Comparison of ENCODE assay signal across 11 cellular contexts in genomic region chr14:90556050-90556477, GRCh38.
DNase-seq lines count a peak whose midpoint lies in the region; ATAC-seq and TF ChIP-seq lines count a peak whose summit lies in the region.
"Had no signal": no experiment of that assay in that cellular context is flagged by ENCODE, and none has a peak within 500 bp of the region (broad histone marks: within the 10 kb centered on the region; RNA-seq: fewer than 3 reads in every experiment).

No MANE protein-coding gene starts in this region.

- H3K9me3 Mint-ChIP-seq in nephron, result no peaks in the 10 kb centered on the region
- no peaks in the 10 kb centered on the region for H3K9me3 Mint-ChIP-seq in CD4-positive, alpha-beta T cell
- H3K9me3 Mint-ChIP-seq: naive B cell had no signal

- H3K27me3 ChIP-seq in BE2C (no peaks in the 10 kb centered on the region), cardiac muscle cell (no peaks in the 10 kb centered on the region)
- H3K27me3 ChIP-seq in CD4-positive, alpha-beta T cell (ENCODE audit: control insufficient read depth, insufficient read depth, low read length), result no peaks in the 10 kb centered on the region

- DNase-seq in BE2C, result peak; percentile 59
- peak in 1 of 2 donors; percentile 82 for DNase-seq in cardiac muscle cell (ENCODE audit: low read depth in 1 of 2, low spot score in 1 of 2)
- no peak for DNase-seq in CD4-positive, alpha-beta T cell
- DNase-seq: activated naive CD4-positive, alpha-beta T cell treated with Interleukin-2 at 50 U/mL for 16 hours; naive B cell; WERI-Rb-1 had no signal

- peak overlapping the region; percentile 41 for H3K4me3 ChIP-seq in BE2C (ENCODE audit: low read depth, low read length)
- no peak overlapping the region for H3K4me3 ChIP-seq in cardiac muscle cell

- peak overlapping the region; percentile 58 to 78 (median 73) for H3K4me3 Mint-ChIP-seq in nephron
- no peak overlapping the region for H3K4me3 Mint-ChIP-seq in CD4-positive, alpha-beta T cell

- POLR2A ChIA-PET in CD4-positive, alpha-beta T cell (lab: Charles Lee), result no interaction called here

- ATAC-seq in GM21423 (IDR thresholded peaks at IDR 0.05; ENCODE audit: unreplicated experiment) (no peak), HG03175 (IDR thresholded peaks at IDR 0.05; ENCODE audit: unreplicated experiment) (no peak), GM21737 (IDR thresholded peaks at IDR 0.05; ENCODE audit: unreplicated experiment) (no peak)
- ATAC-seq in CD4-positive, alpha-beta T cell (ENCODE audit: poor library complexity), result no peak

- H3K27ac ChIP-seq in VCaP (peak overlapping the region; percentile 79; the same call in 1 of the 2 replicates), cardiac muscle cell (peak overlapping the region; percentile 2)
- no peak overlapping the region for H3K27ac ChIP-seq in CD4-positive, alpha-beta T cell (ENCODE audit: low read depth, low read length)
- H3K27ac ChIP-seq: WERI-Rb-1 had no signal

- peak overlapping the region in 1 of 3 experiments; percentile 30 for H3K27ac Mint-ChIP-seq in nephron
- H3K27ac Mint-ChIP-seq in CD4-positive, alpha-beta T cell, result no peak overlapping the region
- H3K27ac Mint-ChIP-seq: naive B cell had no signal

- CTCF ChIA-PET in CD4-positive, alpha-beta T cell (lab: Charles Lee), result no interaction called here

- H3K4me1 Mint-ChIP-seq in nephron, result peaks cover 29% of the 10 kb centered on the region
- H3K4me1 Mint-ChIP-seq in CD4-positive, alpha-beta T cell (ENCODE audit: low read depth), result no peaks in the 10 kb centered on the region
- H3K4me1 Mint-ChIP-seq: naive B cell had no signal

- H3K27me3 Mint-ChIP-seq in nephron (ENCODE audit: low read depth), result peaks cover 11% of the 10 kb centered on the region
- H3K27me3 Mint-ChIP-seq in CD4-positive, alpha-beta T cell, result no peaks in the 10 kb centered on the region
- H3K27me3 Mint-ChIP-seq: naive B cell had no signal

- intact Hi-C loops in CD4-positive, alpha-beta T cell (cut with DNase I, micrococcal nuclease), result no loop called here

- H3K36me3 ChIP-seq in BE2C (no peaks in the 10 kb centered on the region), cardiac muscle cell (no peaks in the 10 kb centered on the region)

- H3K9me3 ChIP-seq in BE2C, result no peaks in the 10 kb centered on the region
- no peaks in the 10 kb centered on the region for H3K9me3 ChIP-seq in cardiac muscle cell (ENCODE audit: low read depth)
- H3K9me3 ChIP-seq in CD4-positive, alpha-beta T cell (ENCODE audit: control insufficient read depth, low read length), result no peaks in the 10 kb centered on the region

- TF ChIP-seq CTCF in BE2C (IDR thresholded peaks at IDR 0.05; ENCODE audit: low read depth, low read length) (no peak), VCaP (conservative IDR thresholded peaks at IDR 0.05) (no peak), cardiac muscle cell (IDR thresholded peaks at IDR 0.05; ENCODE audit: low read depth, low read length) (no peak), nephron (IDR thresholded peaks at IDR 0.05; ENCODE audit: unreplicated experiment in 3 of 3) (no peak)
- TF ChIP-seq CTCF in CD4-positive, alpha-beta T cell (IDR thresholded peaks at IDR 0.05), result no peak

- H3K36me3 Mint-ChIP-seq in nephron (ENCODE audit: low read depth), result peaks cover 6% of the 10 kb centered on the region
- H3K36me3 Mint-ChIP-seq in CD4-positive, alpha-beta T cell (ENCODE audit: low read depth), result no peaks in the 10 kb centered on the region
- H3K36me3 Mint-ChIP-seq: naive B cell had no signal

- H3K4me1 ChIP-seq in BE2C, result peaks cover 15% of the 10 kb centered on the region
- peaks cover 13% of the 10 kb centered on the region for H3K4me1 ChIP-seq in cardiac muscle cell (ENCODE audit: low read depth)
